ENCODE assay signal across 10 cellular contexts in the genomic region with DNA sequence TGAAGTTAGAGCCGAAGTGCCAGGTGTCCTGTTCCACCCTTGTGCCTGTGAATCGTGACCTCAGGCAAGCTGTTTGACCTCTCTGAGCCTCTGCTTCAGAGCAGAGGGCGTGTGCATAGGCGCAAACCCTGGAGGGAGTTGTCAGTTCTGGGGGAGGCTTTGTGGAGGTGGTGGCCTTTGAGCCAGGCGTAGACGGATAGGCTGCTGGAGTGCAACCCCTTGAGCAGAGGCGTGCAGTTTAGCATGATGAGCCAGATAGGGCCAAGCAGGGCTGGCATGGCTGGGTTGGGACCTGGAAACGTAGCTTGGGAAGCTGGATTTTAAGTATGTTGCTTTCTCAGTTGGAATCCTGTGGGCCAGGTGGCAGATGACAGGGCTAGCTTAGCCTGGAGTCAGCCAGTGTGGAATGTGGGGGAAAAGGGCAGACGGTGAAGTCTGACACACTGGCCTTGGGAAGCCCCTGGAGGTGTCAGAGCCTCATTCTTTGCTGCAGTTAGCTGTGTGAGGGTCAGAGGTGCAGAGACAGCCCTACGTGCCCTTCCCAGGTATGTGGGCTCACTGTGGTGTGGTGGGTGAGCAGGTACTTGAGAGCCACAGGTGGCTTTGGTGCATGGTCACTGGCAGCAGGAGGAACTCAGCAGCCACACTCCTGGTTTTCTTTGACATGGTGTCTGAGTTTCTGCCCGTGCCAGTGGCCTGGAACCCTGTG.
DNase-seq lines count a peak whose midpoint lies in the region; ATAC-seq, FAIRE-seq and TF ChIP-seq lines count a peak whose summit lies in the region.
"Had no signal": no experiment of that assay in that cellular context is flagged by ENCODE, and none has a peak within 500 bp of the region (broad histone marks: within the 10 kb centered on the region; RNA-seq: fewer than 3 reads in every experiment).

No MANE protein-coding gene starts in this region.

- no peaks in the 10 kb centered on the region for H3K9me1 ChIP-seq in endothelial cell of umbilical vein (replicated peaks; ENCODE audit: control insufficient read depth, extremely low read depth, insufficient read depth, low read length)

- TF ChIP-seq CTCF in A549 (IDR thresholded peaks at IDR 0.05) (no peak), endothelial cell of umbilical vein (IDR thresholded peaks at IDR 0.05; ENCODE audit: extremely low read depth in 1 of 2, insufficient read depth in 1 of 2, low read depth in 1 of 2, low read length in 2 of 2) (no peak), neural progenitor cell (IDR thresholded peaks at IDR 0.05) (no peak)

- H4K20me1 ChIP-seq in endothelial cell of umbilical vein (replicated peaks; ENCODE audit: control insufficient read depth, extremely low read depth, insufficient read depth, low read length) = no peaks in the 10 kb centered on the region
- H4K20me1 ChIP-seq in neural progenitor cell (ENCODE audit: low read depth) = peaks cover 100% of the 10 kb centered on the region

- H3K4me3 ChIP-seq in A549 (no peak overlapping the region), endothelial cell of umbilical vein (replicated peaks in 1 of 3; ENCODE audit: insufficient read depth in 1 of 3, low read depth in 1 of 3, low read length in 3 of 3) (no peak overlapping the region), neural progenitor cell (no peak overlapping the region)
- H3K4me3 ChIP-seq in CD8-positive, alpha-beta memory T cell (ENCODE audit: low read length) = no peak overlapping the region

- 74% methylated on average over 11 of the region's 11 CpGs for WGBS in A549 (ENCODE audit: missing lambda C conversion rate)

- H3K36me3 ChIP-seq in KOPT-K1 (ENCODE audit: insufficient read depth, low read length) = no peaks in the 10 kb centered on the region
- peaks cover 0 to under 1% of the 10 kb centered on the region in 2 experiments for H3K36me3 ChIP-seq in endothelial cell of umbilical vein (ENCODE audit: control insufficient read depth in 2 of 2, extremely low read depth in 1 of 2, insufficient read depth in 2 of 2, low read length in 2 of 2)
- H3K36me3 ChIP-seq in neural progenitor cell = no peaks in the 10 kb centered on the region
- H3K36me3 ChIP-seq in CD8-positive, alpha-beta memory T cell (ENCODE audit: insufficient read depth, low read length) = no peaks in the 10 kb centered on the region

- BruUV-seq in endothelial cell of umbilical vein (replicated peaks; lab: Mats Ljungman, UMichigan) = no TSS peak

- peaks cover 6% of the 10 kb centered on the region for H3K27me3 Mint-ChIP-seq in neural progenitor cell (ENCODE audit: insufficient read depth, low read depth)
- H3K27me3 Mint-ChIP-seq in CD8-positive, alpha-beta memory T cell = peaks cover 0 to 7% of the 10 kb centered on the region in 2 donors

- peaks cover 50% of the 10 kb centered on the region for H3K4me1 Mint-ChIP-seq in neural progenitor cell
- H3K4me1 Mint-ChIP-seq in CD8-positive, alpha-beta memory T cell = peaks cover 13 to 20% (median 19%) of the 10 kb centered on the region in 3 donors

- H2AFZ ChIP-seq in endothelial cell of umbilical vein (ENCODE audit: low read depth, low read length) (no peak overlapping the region), neural progenitor cell (replicated peaks) (no peak overlapping the region)

- intact Hi-C loops in endothelial cell of umbilical vein (cut with micrococcal nuclease) = loop anchor here (2.0 kb wide), 1 partner anchor 248 kb away; no protein-coding TSS in a partner anchor

- no peak; a peak in 2 of 5 replicates for TF ChIP-seq RAD21 in A549 (conservative IDR thresholded peaks at IDR 0.05 in 1 of 2, IDR thresholded peaks at IDR 0.05 in 1 of 2)

- H3K79me2 ChIP-seq in endothelial cell of umbilical vein (ENCODE audit: control insufficient read depth, insufficient read depth, low read length) (peaks cover 11% of the 10 kb centered on the region), neural progenitor cell (ENCODE audit: low read depth) (peaks cover 79% of the 10 kb centered on the region)

- no peak for TF ChIP-seq POLR2A in A549 (IDR thresholded peaks at IDR 0.05; ENCODE audit: low read length)
- TF ChIP-seq POLR2A in endothelial cell of umbilical vein (IDR thresholded peaks at IDR 0.05; ENCODE audit: low read depth, low read length) = no peak

- H3K27ac ChIP-seq in A549 = 0 out of 6 replicates have a peak overlapping the region, but pooled peaks of 1 of the 2 experiments have one; percentile 34
- peak overlapping the region; percentile 85 for H3K27ac ChIP-seq in KOPT-K1 (ENCODE audit: low read depth, low read length, poor library complexity, severe bottlenecking)
- H3K27ac ChIP-seq in endothelial cell of umbilical vein (ENCODE audit: insufficient read depth, low read depth, low read length) = peak overlapping the region; percentile 70
- no peak overlapping the region for H3K27ac ChIP-seq in neural progenitor cell
- no peak overlapping the region for H3K27ac ChIP-seq in CD8-positive, alpha-beta memory T cell (ENCODE audit: low read depth, low read length)

- dilution Hi-C loops in endothelial cell of umbilical vein (cut with MboI; ENCODE audit: extremely low pct_ligation_motif_present, low sequenced_read_pairs) = no loop called here

- FAIRE-seq in A549 (lab: Jason Lieb, UNC) (no peak), endothelial cell of umbilical vein (lab: Jason Lieb, UNC) (no peak)
- FAIRE-seq: TTC549 had no signal

- no peaks in the 10 kb centered on the region for H3K36me3 Mint-ChIP-seq in neural progenitor cell
- no peaks in the 10 kb centered on the region for H3K36me3 Mint-ChIP-seq in CD8-positive, alpha-beta memory T cell
- H3K36me3 Mint-ChIP-seq: CD4-positive, alpha-beta memory T cell had no signal

- H3F3A ChIP-seq in neural progenitor cell (ENCODE audit: low read depth) = peaks cover 21% of the 10 kb centered on the region

- CTCF ChIA-PET in A549 (lab: Yijun Ruan, JAX) (interaction anchor here (0.6 to 3.3 kb wide), 14 partner anchors 9 to 1318 kb away, joined by 3 to 20 read pairs (median 4); no protein-coding TSS in a partner anchor), endothelial cell of umbilical vein (lab: Charles Lee) (interaction anchor here (2.4 to 2.6 kb wide), 2 partner anchors 9 to 117 kb away, joined by 6 to 8 read pairs; no protein-coding TSS in a partner anchor)
- CTCF ChIA-PET in CD8-positive, alpha-beta memory T cell (lab: Charles Lee) = interaction anchor here (0.6 kb wide), 1 partner anchor 61 kb away, joined by 3 read pairs; no protein-coding TSS in a partner anchor

- no peak for ATAC-seq in A549

- no peak overlapping the region for H3K4me3 Mint-ChIP-seq in neural progenitor cell
- H3K4me3 Mint-ChIP-seq in CD8-positive, alpha-beta memory T cell = no peak overlapping the region
- H3K4me3 Mint-ChIP-seq: CD4-positive, alpha-beta memory T cell had no signal

- no peak overlapping the region for H3K9ac ChIP-seq in endothelial cell of umbilical vein (replicated peaks; ENCODE audit: extremely low read depth, insufficient read depth, low read length)
- no peak overlapping the region for H3K9ac ChIP-seq in neural progenitor cell

- H3K9me3 ChIP-seq in A549 (no peaks in the 10 kb centered on the region), KOPT-K1 (ENCODE audit: insufficient read depth, low read length, poor library complexity, severe bottlenecking) (no peaks in the 10 kb centered on the region), endothelial cell of umbilical vein (replicated peaks; ENCODE audit: control insufficient read depth, insufficient read depth, low read length) (no peaks in the 10 kb centered on the region), neural progenitor cell (ENCODE audit: low read depth) (no peaks in the 10 kb centered on the region)
- H3K9me3 ChIP-seq in CD8-positive, alpha-beta memory T cell (ENCODE audit: low read length) = no peaks in the 10 kb centered on the region

- H3K4me2 ChIP-seq in A549 (peak overlapping the region; percentile 96), endothelial cell of umbilical vein (ENCODE audit: insufficient read depth, low read length) (no peak overlapping the region), neural progenitor cell (peak overlapping the region; percentile 42)

- peaks cover 27% of the 10 kb centered on the region for H3K4me1 ChIP-seq in A549
- H3K4me1 ChIP-seq in endothelial cell of umbilical vein (ENCODE audit: control insufficient read depth, extremely low read depth, insufficient read depth, low read length) = peaks cover 28% of the 10 kb centered on the region
- H3K4me1 ChIP-seq in neural progenitor cell = peaks cover 48% of the 10 kb centered on the region
- peaks cover 12% of the 10 kb centered on the region for H3K4me1 ChIP-seq in CD8-positive, alpha-beta memory T cell (ENCODE audit: insufficient read depth, low read length)

- TF ChIP-seq EP300 in A549 (IDR thresholded peaks at IDR 0.05) = no peak

- no peaks in the 10 kb centered on the region for H3K27me3 ChIP-seq in endothelial cell of umbilical vein (ENCODE audit: control insufficient read depth in 2 of 2, insufficient read depth in 2 of 2, low read length in 2 of 2)
- H3K27me3 ChIP-seq in neural progenitor cell = no peaks in the 10 kb centered on the region
- no peaks in the 10 kb centered on the region for H3K27me3 ChIP-seq in CD8-positive, alpha-beta memory T cell (ENCODE audit: insufficient read depth, low read length, poor library complexity, severe bottlenecking)

- POLR2A ChIA-PET in A549 (lab: Yijun Ruan, JAX) (no interaction called here), endothelial cell of umbilical vein (lab: Charles Lee) (no interaction called here)
- POLR2A ChIA-PET in CD8-positive, alpha-beta memory T cell (lab: Charles Lee) = no interaction called here

- no peaks in the 10 kb centered on the region for H3K9me3 Mint-ChIP-seq in neural progenitor cell
- no peaks in the 10 kb centered on the region for H3K9me3 Mint-ChIP-seq in CD8-positive, alpha-beta memory T cell
- H3K9me3 Mint-ChIP-seq: CD4-positive, alpha-beta memory T cell had no signal

- no peak for DNase-seq in A549 (ENCODE audit: low read depth in 1 of 2, low spot score in 1 of 2)
- no peak for DNase-seq in endothelial cell of umbilical vein (ENCODE audit: low read depth, low spot score)
- DNase-seq in neural progenitor cell (ENCODE audit: low spot score) = peak; percentile 34
- DNase-seq in CD8-positive, alpha-beta memory T cell = no peak
- DNase-seq in mucosa of gallbladder (ENCODE audit: low spot score) = no peak
- DNase-seq in NCI-H1105 (lab: John Stamatoyannopoulos, UW) = no peak
- no peak for DNase-seq in Ammon's horn (ENCODE audit: low spot score)

- no peak overlapping the region for H3K27ac Mint-ChIP-seq in neural progenitor cell
- H3K27ac Mint-ChIP-seq in CD8-positive, alpha-beta memory T cell = peak overlapping the region in 2 of 8 donors; percentile 37 to 38
- H3K27ac Mint-ChIP-seq: CD4-positive, alpha-beta memory T cell had no signal

TF ChIP-seq in A549, 52 proteins besides CTCF, POLR2A, EP300 and RAD21 (continues in another document):
- TF ChIP-seq, protein P1, sequence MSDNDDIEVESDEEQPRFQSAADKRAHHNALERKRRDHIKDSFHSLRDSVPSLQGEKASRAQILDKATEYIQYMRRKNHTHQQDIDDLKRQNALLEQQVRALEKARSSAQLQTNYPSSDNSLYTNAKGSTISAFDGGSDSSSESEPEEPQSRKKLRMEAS (IDR thresholded peaks at IDR 0.05) = no peak

TF ChIP-seq in endothelial cell of umbilical vein, 7 proteins besides CTCF, POLR2A, EP300 and RAD21 (continues in another document):
- TF ChIP-seq POLR2AphosphoS5 (IDR thresholded peaks at IDR 0.05; ENCODE audit: insufficient read depth, low read depth, low read length) = no peak

Comparison
In these comparisons a context has a peak if more than half of its experiments do, and no peak if none do; other contexts are left out.
1. H3K27ac ChIP-seq: peak in KOPT-K1 (single experiment) and endothelial cell of umbilical vein (single experiment); none in neural progenitor cell (single experiment) and CD8-positive, alpha-beta memory T cell (single experiment).